Comparison of ENCODE assay signal across 22 cellular contexts in genomic region chr12:112175361-112176155, GRCh38.
"Had no signal": no experiment of that assay in that cellular context is flagged by ENCODE, and none has a peak within 500 bp of the region (broad histone marks: within the 10 kb centered on the region; RNA-seq: fewer than 3 reads in every experiment).

No MANE protein-coding gene starts in this region.

- FAIRE-seq: TTC549 had no signal

- H3K9me3 ChIP-seq: adrenal gland, body of pancreas, gastrocnemius medialis, heart right ventricle, neutrophil, SJCRH30, testis had no signal

- H3K9me3 Mint-ChIP-seq: activated B cell treated with CpG ODN at 0.5 μM for 24 hours; activated CD4-positive, alpha-beta T cell treated with anti-CD3 and anti-CD28 coated beads, Interleukin-2, amount 10 ng/mL, durations not matched to agents 24 days and 14 days; activated naive CD4-positive, alpha-beta T cell treated with anti-CD3 and anti-CD28 coated beads, Interleukin-2, amount 50 U/mL, for 24 hours; central memory CD8-positive, alpha-beta T cell; naive thymus-derived CD4-positive, alpha-beta T cell had no signal

- ATAC-seq: body of pancreas; gastrocnemius medialis; heart right ventricle; left cardiac atrium; naive thymus-derived CD4-positive, alpha-beta T cell; T-helper 17 cell had no signal

- H3K27ac Mint-ChIP-seq: activated B cell treated with CpG ODN at 0.5 μM for 24 hours; activated CD4-positive, alpha-beta T cell treated with anti-CD3 and anti-CD28 coated beads, Interleukin-2, amount 10 ng/mL, durations not matched to agents 24 days and 14 days; activated naive CD4-positive, alpha-beta T cell treated with anti-CD3 and anti-CD28 coated beads, Interleukin-2, amount 50 U/mL, for 24 hours; T-helper 17 cell had no signal

- H3K4me1 Mint-ChIP-seq: activated B cell treated with CpG ODN at 0.5 μM for 24 hours; activated CD4-positive, alpha-beta T cell treated with anti-CD3 and anti-CD28 coated beads, Interleukin-2, amount 10 ng/mL, durations not matched to agents 24 days and 14 days; central memory CD8-positive, alpha-beta T cell; naive thymus-derived CD4-positive, alpha-beta T cell; T-helper 17 cell had no signal

- H3K4me3 Mint-ChIP-seq: activated B cell treated with CpG ODN at 0.5 μM for 24 hours; activated CD4-positive, alpha-beta T cell treated with anti-CD3 and anti-CD28 coated beads, Interleukin-2, amount 10 ng/mL, durations not matched to agents 24 days and 14 days; activated naive CD4-positive, alpha-beta T cell treated with anti-CD3 and anti-CD28 coated beads, Interleukin-2, amount 50 U/mL, for 24 hours; central memory CD8-positive, alpha-beta T cell; naive thymus-derived CD4-positive, alpha-beta T cell; T-helper 17 cell had no signal

- H3K27ac ChIP-seq: adrenal gland, body of pancreas, gastrocnemius medialis, heart right ventricle, neutrophil, parathyroid adenoma, SJCRH30, testis had no signal

- H3K27me3 Mint-ChIP-seq: activated B cell treated with CpG ODN at 0.5 μM for 24 hours; activated CD4-positive, alpha-beta T cell treated with anti-CD3 and anti-CD28 coated beads, Interleukin-2, amount 10 ng/mL, durations not matched to agents 24 days and 14 days; activated naive CD4-positive, alpha-beta T cell treated with anti-CD3 and anti-CD28 coated beads, Interleukin-2, amount 50 U/mL, for 24 hours; central memory CD8-positive, alpha-beta T cell; naive thymus-derived CD4-positive, alpha-beta T cell; T-helper 17 cell had no signal

- DNase-seq: activated B cell treated with CpG ODN at 0.5 μM for 24 hours; activated CD4-positive, alpha-beta T cell treated with anti-CD3 and anti-CD28 coated beads, Interleukin-2, amount 10 ng/mL, durations not matched to agents 24 days and 14 days; adrenal gland; body of pancreas; effector memory CD4-positive, alpha-beta T cell; erythroblast; gastrocnemius medialis; heart right ventricle; left cardiac atrium; mammary epithelial cell; naive thymus-derived CD4-positive, alpha-beta T cell; retina; SJCRH30; stimulated activated CD4-positive, alpha-beta T cell treated with anti-CD3 and anti-CD28 coated beads, Interleukin-4, amount 100 ng/mL, for 1 hour; stimulated activated naive CD4-positive, alpha-beta T cell; T-helper 17 cell; testis had no signal

- H3K9ac ChIP-seq: parathyroid adenoma had no signal

- H3K4me3 ChIP-seq: adrenal gland, body of pancreas, gastrocnemius medialis, heart right ventricle, SJCRH30, testis had no signal

- H3K4me1 ChIP-seq: adrenal gland, body of pancreas, gastrocnemius medialis, heart right ventricle, parathyroid adenoma, SJCRH30, testis had no signal

- H3K27me3 ChIP-seq: adrenal gland, body of pancreas, gastrocnemius medialis, heart right ventricle, neutrophil, SJCRH30, testis had no signal

- H3K36me3 Mint-ChIP-seq: activated naive CD4-positive, alpha-beta T cell treated with anti-CD3 and anti-CD28 coated beads, Interleukin-2, amount 50 U/mL, for 24 hours had no signal
